ENCODE assay signal across 1 cellular context in genomic region chr3:113684271-113684819, GRCh38.
TF ChIP-seq lines count a peak whose summit lies in the region.

No MANE protein-coding gene starts in this region.

TF ChIP-seq in HepG2, 621 proteins besides CTCF, POLR2A, EP300 and RAD21 (continued from another document):
- TF ChIP-seq TFAP4 (IDR thresholded peaks at IDR 0.05; ENCODE audit: borderline replicate concordance, low read depth) (no peak), ZNF879 (CRISPR knock-in tag; IDR thresholded peaks at IDR 0.05) (no peak), ZNF180 (CRISPR knock-in tag; IDR thresholded peaks at IDR 0.05; ENCODE audit: borderline replicate concordance, low read depth) (no peak)
